In the genomic region with DNA sequence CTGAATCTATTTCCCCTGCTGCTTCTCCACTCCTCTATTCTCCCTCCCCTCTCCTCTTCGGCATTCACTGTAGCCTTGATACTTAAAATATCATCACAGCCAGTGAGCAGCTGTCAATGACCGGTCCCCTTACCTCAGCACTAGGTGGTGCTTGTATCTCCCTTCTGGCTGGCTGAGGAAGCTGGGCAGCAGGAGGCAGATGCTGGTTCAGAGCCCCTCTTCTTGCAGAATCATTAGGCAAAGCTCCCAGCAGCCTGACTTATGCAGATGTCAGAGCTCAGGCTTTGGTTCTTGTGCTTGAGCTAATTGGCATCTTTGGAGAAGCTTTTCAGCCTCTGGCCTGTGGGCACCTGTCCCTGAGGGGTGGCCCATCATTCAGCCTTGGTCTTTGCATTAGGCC, we compare ENCODE assay signal across 17 cellular contexts. TPM values are rescaled to one million over a fixed set of nuclear protein-coding genes. Genes with fewer than 3 reads are reported as not detected.
A peak's percentile ranks its signal among the peaks of the same experiment; 100 is the strongest.
DNase-seq lines count a peak whose midpoint lies in the region; ATAC-seq and TF ChIP-seq lines count a peak whose summit lies in the region.
"Had no signal": no experiment of that assay in that cellular context is flagged by ENCODE, and none has a peak within 500 bp of the region (broad histone marks: within the 10 kb centered on the region; RNA-seq: fewer than 3 reads in every experiment).

No MANE protein-coding gene starts in this region.

- TF ChIP-seq CTCF in GM12865 (IDR thresholded peaks at IDR 0.05; ENCODE audit: insufficient read depth, low read depth, low read length, missing control alignments), result no peak
- TF ChIP-seq CTCF in HFFc6 (IDR thresholded peaks at IDR 0.05), result no peak

- ATAC-seq in memory B cell (ENCODE audit: low read depth) (no peak), HG03139 (IDR thresholded peaks at IDR 0.05; ENCODE audit: unreplicated experiment) (no peak)

- H3K9me3 Mint-ChIP-seq in T-helper 2 cell treated with Interferon-gamma antibody and Interleukin-4, amounts not matched to agents 5 μg/mL and 100 μg/mL, for 36 hours, result peaks cover 11% of the 10 kb centered on the region
- peaks cover 11% of the 10 kb centered on the region for H3K9me3 Mint-ChIP-seq in T-helper 1 cell treated with Interleukin-12 subunit alpha and Interleukin-12 subunit beta and Interleukin-4 antibody, amounts not matched to agents 30 μg/mL and 1 μg/mL, for 36 hours
- peaks cover 3% of the 10 kb centered on the region for H3K9me3 Mint-ChIP-seq in memory B cell
- no peaks in the 10 kb centered on the region for H3K9me3 Mint-ChIP-seq in HFFc6
- H3K9me3 Mint-ChIP-seq: nephron progenitor cell had no signal

- peaks cover 18% of the 10 kb centered on the region for H3K36me3 Mint-ChIP-seq in T-helper 2 cell treated with Interferon-gamma antibody and Interleukin-4, amounts not matched to agents 5 μg/mL and 100 μg/mL, for 36 hours (ENCODE audit: low read depth)
- H3K36me3 Mint-ChIP-seq in T-helper 1 cell treated with Interleukin-12 subunit alpha and Interleukin-12 subunit beta and Interleukin-4 antibody, amounts not matched to agents 30 μg/mL and 1 μg/mL, for 36 hours (ENCODE audit: low read depth), result peaks cover 20% of the 10 kb centered on the region
- no peaks in the 10 kb centered on the region for H3K36me3 Mint-ChIP-seq in memory B cell
- H3K36me3 Mint-ChIP-seq in HFFc6 (ENCODE audit: low read depth), result no peaks in the 10 kb centered on the region

- H3K4me3 ChIP-seq in GM12865 (ENCODE audit: low read depth, low read length), result no peak overlapping the region
- H3K4me3 ChIP-seq: coronary artery had no signal

- DNase-seq in T-helper 2 cell treated with Interferon-gamma antibody and Interleukin-4, amounts not matched to agents 5 μg/mL and 100 μg/mL, for 36 hours (ENCODE audit: low spot score), result no peak
- DNase-seq in T-helper 2 cell (no peak), GM12865 (ENCODE audit: low read depth) (peak; percentile 32), memory B cell (ENCODE audit: low spot score in 2 of 2) (no peak), HuH-7 (ENCODE audit: low spot score) (no peak), HFFc6 (no peak)
- DNase-seq: erythroblast; mammary epithelial cell; NCI-H187 treated with DMSO at 0.1 percent for 48 hours; nephron progenitor cell; SHP77 treated with DMSO at 0.1 percent for 48 hours; stimulated activated CD4-positive, alpha-beta T cell treated with anti-CD3 and anti-CD28 coated beads, Interleukin-15, amount 100 ng/mL, for 24 hours had no signal

- H3K4me3 Mint-ChIP-seq in T-helper 2 cell treated with Interferon-gamma antibody and Interleukin-4, amounts not matched to agents 5 μg/mL and 100 μg/mL, for 36 hours, result peak overlapping the region; percentile 5
- H3K4me3 Mint-ChIP-seq in T-helper 1 cell treated with Interleukin-12 subunit alpha and Interleukin-12 subunit beta and Interleukin-4 antibody, amounts not matched to agents 30 μg/mL and 1 μg/mL, for 36 hours, result peak overlapping the region; percentile 9
- H3K4me3 Mint-ChIP-seq in memory B cell (no peak overlapping the region), HFFc6 (no peak overlapping the region)
- H3K4me3 Mint-ChIP-seq: nephron progenitor cell had no signal

- no peaks in the 10 kb centered on the region for H3K27me3 Mint-ChIP-seq in T-helper 2 cell treated with Interferon-gamma antibody and Interleukin-4, amounts not matched to agents 5 μg/mL and 100 μg/mL, for 36 hours (ENCODE audit: low read depth)
- no peaks in the 10 kb centered on the region for H3K27me3 Mint-ChIP-seq in T-helper 1 cell treated with Interleukin-12 subunit alpha and Interleukin-12 subunit beta and Interleukin-4 antibody, amounts not matched to agents 30 μg/mL and 1 μg/mL, for 36 hours (ENCODE audit: low read depth)
- H3K27me3 Mint-ChIP-seq in memory B cell (no peaks in the 10 kb centered on the region), HFFc6 (ENCODE audit: insufficient read depth) (peaks cover 27% of the 10 kb centered on the region)

- peaks cover 89% of the 10 kb centered on the region for H3K4me1 Mint-ChIP-seq in T-helper 2 cell treated with Interferon-gamma antibody and Interleukin-4, amounts not matched to agents 5 μg/mL and 100 μg/mL, for 36 hours (ENCODE audit: low read depth)
- peaks cover 87% of the 10 kb centered on the region for H3K4me1 Mint-ChIP-seq in T-helper 1 cell treated with Interleukin-12 subunit alpha and Interleukin-12 subunit beta and Interleukin-4 antibody, amounts not matched to agents 30 μg/mL and 1 μg/mL, for 36 hours (ENCODE audit: low read depth)
- H3K4me1 Mint-ChIP-seq in memory B cell, result peaks cover 45% of the 10 kb centered on the region
- no peaks in the 10 kb centered on the region; the same call in 1 of the 2 replicates for H3K4me1 Mint-ChIP-seq in HFFc6 (ENCODE audit: low read depth)
- H3K4me1 Mint-ChIP-seq: nephron progenitor cell had no signal

- peak overlapping the region; percentile 66 for H3K27ac Mint-ChIP-seq in T-helper 2 cell treated with Interferon-gamma antibody and Interleukin-4, amounts not matched to agents 5 μg/mL and 100 μg/mL, for 36 hours
- peak overlapping the region; percentile 70 for H3K27ac Mint-ChIP-seq in T-helper 1 cell treated with Interleukin-12 subunit alpha and Interleukin-12 subunit beta and Interleukin-4 antibody, amounts not matched to agents 30 μg/mL and 1 μg/mL, for 36 hours
- H3K27ac Mint-ChIP-seq in memory B cell (peak overlapping the region; percentile 11), HFFc6 (no peak overlapping the region)
- H3K27ac Mint-ChIP-seq: nephron progenitor cell had no signal

RNA-seq across cellular contexts. Expression of a gene that starts 31.9 kb away (rescaled TPM):
- total RNA-seq in HFFc6 (2021; fragmentation: NEBNext Ultra II Directional; extraction: Animal tissue kit (Norgen Biotek cat#: 25700)), result not detected
- total RNA-seq: glomerular endothelial cell, LHCN-M2 had no signal

RNA-seq across cellular contexts. Expression of a gene that starts 36.7 kb away (rescaled TPM):
- total RNA-seq in HFFc6 (2021; fragmentation: NEBNext Ultra II Directional; extraction: Animal tissue kit (Norgen Biotek cat#: 25700)), result not detected
- total RNA-seq: glomerular endothelial cell, LHCN-M2, mammary epithelial cell had no signal

Comparison
In these comparisons a context has a peak if more than half of its experiments do, and no peak if none do; other contexts are left out.
1. H3K4me3 Mint-ChIP-seq: peak in T-helper 2 cell treated with Interferon-gamma antibody and Interleukin-4, amounts not matched to agents 5 μg/mL and 100 μg/mL, for 36 hours (single experiment) and T-helper 1 cell treated with Interleukin-12 subunit alpha and Interleukin-12 subunit beta and Interleukin-4 antibody, amounts not matched to agents 30 μg/mL and 1 μg/mL, for 36 hours (single experiment); none in memory B cell (single experiment) and HFFc6 (single experiment).